ENCODE assay signal across 1 cellular context in the genomic region with DNA sequence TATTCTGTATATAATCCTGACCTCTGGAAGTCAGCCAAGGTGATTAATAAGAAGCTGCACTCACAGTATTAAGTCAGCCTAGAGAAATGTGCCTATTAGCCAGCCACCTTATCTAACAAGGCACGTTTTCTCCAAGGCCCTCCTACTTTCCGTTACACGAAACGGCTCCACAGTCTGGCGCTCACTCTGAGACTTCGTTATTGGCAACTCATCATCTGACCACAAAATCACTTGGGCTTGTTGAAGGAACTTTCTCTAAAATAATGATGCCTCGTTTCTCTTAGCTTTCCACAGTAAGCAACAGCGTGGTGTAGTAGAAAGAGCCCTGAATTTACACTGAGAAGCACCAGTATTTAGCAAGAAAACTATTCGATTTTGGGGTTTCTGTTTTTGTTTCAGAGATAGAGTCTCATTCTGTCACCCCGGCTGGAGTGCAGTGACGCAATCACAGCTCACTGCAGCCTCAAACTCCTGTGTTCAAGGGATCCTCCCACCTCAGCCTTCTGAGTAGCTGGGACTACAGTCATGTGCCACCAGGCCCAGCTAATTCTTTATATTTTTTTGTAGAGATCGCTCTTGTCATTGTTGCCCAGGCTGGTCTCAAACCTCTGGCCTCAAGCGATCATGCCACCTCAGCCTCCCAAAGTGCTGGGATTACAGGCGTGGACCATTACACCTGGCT.
TF ChIP-seq lines count a peak whose summit lies in the region.

No MANE protein-coding gene starts in this region.

TF ChIP-seq in IMR-90, 13 proteins besides CTCF, POLR2A, EP300 and RAD21:
- TF ChIP-seq MXI1 (IDR thresholded peaks at IDR 0.05; ENCODE audit: borderline replicate concordance, low read depth, low read length) (no peak; the same call in 1 of the 2 replicates), RFX5 (IDR thresholded peaks at IDR 0.05; ENCODE audit: low read depth, low read length) (no peak), SMC3 (IDR thresholded peaks at IDR 0.05; ENCODE audit: low read depth, low read length) (no peak), MAFK (IDR thresholded peaks at IDR 0.05; ENCODE audit: low read depth, low read length) (no peak), CEBPB (IDR thresholded peaks at IDR 0.05; ENCODE audit: low read depth, low read length) (peak; percentile 95), FOS (IDR thresholded peaks at IDR 0.05; ENCODE audit: low read depth, low read length) (no peak), RCOR1 (IDR thresholded peaks at IDR 0.05; ENCODE audit: insufficient replicate concordance, low read length) (no peak), BHLHE40 (IDR thresholded peaks at IDR 0.05; ENCODE audit: low read depth, low read length) (peak; percentile 97), NFE2L2 (IDR thresholded peaks at IDR 0.05; ENCODE audit: low read depth, low read length) (no peak)
- TF ChIP-seq, protein P1, sequence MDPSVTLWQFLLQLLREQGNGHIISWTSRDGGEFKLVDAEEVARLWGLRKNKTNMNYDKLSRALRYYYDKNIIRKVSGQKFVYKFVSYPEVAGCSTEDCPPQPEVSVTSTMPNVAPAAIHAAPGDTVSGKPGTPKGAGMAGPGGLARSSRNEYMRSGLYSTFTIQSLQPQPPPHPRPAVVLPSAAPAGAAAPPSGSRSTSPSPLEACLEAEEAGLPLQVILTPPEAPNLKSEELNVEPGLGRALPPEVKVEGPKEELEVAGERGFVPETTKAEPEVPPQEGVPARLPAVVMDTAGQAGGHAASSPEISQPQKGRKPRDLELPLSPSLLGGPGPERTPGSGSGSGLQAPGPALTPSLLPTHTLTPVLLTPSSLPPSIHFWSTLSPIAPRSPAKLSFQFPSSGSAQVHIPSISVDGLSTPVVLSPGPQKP (IDR thresholded peaks at IDR 0.05; ENCODE audit: borderline replicate concordance, low read depth, low read length): no peak
